In the genomic region with DNA sequence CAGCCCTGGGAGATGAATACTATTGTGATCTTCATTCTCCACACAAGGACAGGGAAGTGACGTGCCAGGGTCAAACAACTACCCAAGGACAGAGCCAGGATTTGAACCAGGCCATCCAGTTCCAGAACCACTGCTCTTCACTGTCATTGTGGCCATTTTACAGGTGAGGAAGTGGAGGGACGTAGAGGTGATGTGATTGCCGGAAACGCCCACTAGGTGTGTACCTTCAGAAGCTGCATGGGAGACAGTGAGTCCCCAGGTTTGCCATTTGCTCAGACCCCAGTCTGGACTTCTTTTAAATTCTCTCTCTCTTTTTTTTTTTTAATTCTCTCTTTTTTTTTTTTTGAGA, we compare ENCODE assay signal across 10 cellular contexts.
A peak's percentile ranks its signal among the peaks of the same experiment; 100 is the strongest.
DNase-seq lines count a peak whose midpoint lies in the region; ATAC-seq and TF ChIP-seq lines count a peak whose summit lies in the region.
"Had no signal": no experiment of that assay in that cellular context is flagged by ENCODE, and none has a peak within 500 bp of the region (broad histone marks: within the 10 kb centered on the region; RNA-seq: fewer than 3 reads in every experiment).

No MANE protein-coding gene starts in this region.

- no peak for ATAC-seq in GM18517 (IDR thresholded peaks at IDR 0.05; ENCODE audit: unreplicated experiment)

- DNase-seq in BJ (ENCODE audit: low read depth) (no peak), hepatocyte (ENCODE audit: low spot score) (no peak), SW480 (ENCODE audit: low spot score) (no peak), NCI-H2107 (lab: John Stamatoyannopoulos, UW) (no peak), RPMI8226 (no peak)
- DNase-seq: activated T-cell treated with anti-CD3 and anti-CD28 coated beads, Interleukin-2, amount 50 U/mL, for 1 hour had no signal

- H3K79me2 ChIP-seq in hepatocyte = peaks cover 28% of the 10 kb centered on the region

- WGBS in hepatocyte (ENCODE audit: low lambda C conversion rate, missing lambda C conversion rate) = 72% methylated on average over 4 of the region's 4 CpGs

- H3K27me3 ChIP-seq in BJ (ENCODE audit: control insufficient read depth, insufficient read depth, low read length) (no peaks in the 10 kb centered on the region), hepatocyte (no peaks in the 10 kb centered on the region), rectal smooth muscle tissue (ENCODE audit: control insufficient read depth, insufficient read depth, low read length) (no peaks in the 10 kb centered on the region)
- H3K27me3 ChIP-seq: BLaER1 had no signal

- peak overlapping the region; percentile 31 for H3K4me3 ChIP-seq in BJ (ENCODE audit: low read depth, low read length)
- H3K4me3 ChIP-seq in hepatocyte = no peak overlapping the region
- H3K4me3 ChIP-seq in rectal smooth muscle tissue (ENCODE audit: low read length) = peak overlapping the region; percentile 17
- H3K4me3 ChIP-seq: BLaER1 had no signal

- H3K9me3 ChIP-seq in hepatocyte (ENCODE audit: low read depth) = no peaks in the 10 kb centered on the region
- H3K9me3 ChIP-seq: BLaER1 had no signal

- H3K4me2 ChIP-seq in hepatocyte = peak overlapping the region; percentile 68
- H3K4me2 ChIP-seq: BLaER1 had no signal

- CTCF ChIA-PET in BJ (lab: Yijun Ruan, JAX) = interaction anchor here (1.8 to 2.1 kb wide), 3 partner anchors 17 to 82 kb away, joined by 5 to 9 read pairs (median 8); no protein-coding TSS in a partner anchor

- H3K9me2 ChIP-seq in hepatocyte (replicated peaks; ENCODE audit: insufficient read depth) = no peaks in the 10 kb centered on the region

- TF ChIP-seq CTCF in BJ (IDR thresholded peaks at IDR 0.05; ENCODE audit: insufficient read depth, low read depth, low read length) = no peak
- no peak for TF ChIP-seq CTCF in brain (conservative IDR thresholded peaks at IDR 0.05)
- TF ChIP-seq CTCF in hepatocyte (IDR thresholded peaks at IDR 0.05; ENCODE audit: poor library complexity) = no peak

- no peaks in the 10 kb centered on the region; the same call in 1 of the 2 replicates for H3K36me3 ChIP-seq in BJ (ENCODE audit: control insufficient read depth, insufficient read depth, low read length)
- H3K36me3 ChIP-seq in hepatocyte (replicated peaks; ENCODE audit: insufficient read depth, low read depth) = no peaks in the 10 kb centered on the region
- no peaks in the 10 kb centered on the region for H3K36me3 ChIP-seq in rectal smooth muscle tissue (ENCODE audit: control insufficient read depth, insufficient read depth, low read length)

- H3K27me3 Mint-ChIP-seq in brain = no peaks in the 10 kb centered on the region

- H3K27ac Mint-ChIP-seq in brain = peak overlapping the region; percentile 82 to 96 (median 95)

- peaks cover 4% of the 10 kb centered on the region for H4K20me1 ChIP-seq in hepatocyte (ENCODE audit: insufficient read depth, poor library complexity, severe bottlenecking)

- H3K9ac ChIP-seq in rectal smooth muscle tissue (ENCODE audit: low read length) = no peak overlapping the region
- H3K9ac ChIP-seq: BLaER1 had no signal

- H3K27ac ChIP-seq in hepatocyte = peak overlapping the region; percentile 92
- peak overlapping the region; percentile 84 for H3K27ac ChIP-seq in rectal smooth muscle tissue (ENCODE audit: low read depth, low read length)
- H3K27ac ChIP-seq: BLaER1 had no signal

- H3K4me3 Mint-ChIP-seq in brain = peak overlapping the region in 4 of 5 experiments; percentile 19 to 67 (median 64)

- POLR2A ChIA-PET in BJ (lab: Charles Lee) = interaction anchor here (0.6 to 0.9 kb wide), 2 partner anchors 26 to 41 kb away, joined by 3 to 4 read pairs; no protein-coding TSS in a partner anchor

- H3K9me3 Mint-ChIP-seq in brain = no peaks in the 10 kb centered on the region

- H3K36me3 Mint-ChIP-seq in brain = no peaks in the 10 kb centered on the region

- H2AFZ ChIP-seq in hepatocyte = no peak overlapping the region

- H3K4me1 Mint-ChIP-seq in brain = peaks cover 79% of the 10 kb centered on the region

- peaks cover 52% of the 10 kb centered on the region for H3K4me1 ChIP-seq in hepatocyte (ENCODE audit: insufficient read depth)
- H3K4me1 ChIP-seq in rectal smooth muscle tissue (ENCODE audit: control insufficient read depth, insufficient read depth, low read length) = peaks cover 16% of the 10 kb centered on the region
